Comparison of ENCODE assay signal across 1 cellular context in genomic region chr1:3337798-3338724, GRCh38.
TF ChIP-seq lines count a peak whose summit lies in the region.

No MANE protein-coding gene starts in this region.

TF ChIP-seq in HepG2, 621 proteins besides CTCF, POLR2A, EP300 and RAD21 (continued from another document and continues in another):
- TF ChIP-seq ZNF251 (CRISPR knock-in tag; IDR thresholded peaks at IDR 0.05): no peak
- TF ChIP-seq TARDBP (CRISPR knock-in tag; IDR thresholded peaks at IDR 0.05): 0 out of 2 replicates have a peak, but pooled peaks have one; percentile 35
- TF ChIP-seq RFX3 (CRISPR knock-in tag; IDR thresholded peaks at IDR 0.05): no peak
- TF ChIP-seq EZH2 (conservative IDR thresholded peaks at IDR 0.05; ENCODE audit: low read depth, low read length): no peak
- no peak for TF ChIP-seq ZNF260 (CRISPR knock-in tag; IDR thresholded peaks at IDR 0.05; ENCODE audit: borderline replicate concordance, low read depth)
- no peak for TF ChIP-seq BRF2 (CRISPR knock-in tag; IDR thresholded peaks at IDR 0.05)
- no peak for TF ChIP-seq NFKB2 (CRISPR knock-in tag; IDR thresholded peaks at IDR 0.05; ENCODE audit: borderline replicate concordance)
- TF ChIP-seq ZNF230 (CRISPR knock-in tag; IDR thresholded peaks at IDR 0.05): peak; percentile 47; the same call in 1 of the 2 replicates
- TF ChIP-seq DNMT1 (CRISPR knock-in tag; IDR thresholded peaks at IDR 0.05): no peak
- TF ChIP-seq ZNF362 (CRISPR knock-in tag; IDR thresholded peaks at IDR 0.05; ENCODE audit: borderline replicate concordance): no peak
- TF ChIP-seq ZNF510 (CRISPR knock-in tag; IDR thresholded peaks at IDR 0.05; ENCODE audit: low read depth): no peak
- TF ChIP-seq ZNF784 (CRISPR knock-in tag; IDR thresholded peaks at IDR 0.05; ENCODE audit: borderline replicate concordance): peak; percentile 62; the same call in 1 of the 2 replicates
- TF ChIP-seq TAF15 (IDR thresholded peaks at IDR 0.05; ENCODE audit: low read depth, low read length, poor library complexity, severe bottlenecking): no peak
- no peak for TF ChIP-seq CAMTA2 (CRISPR knock-in tag; IDR thresholded peaks at IDR 0.05; ENCODE audit: borderline replicate concordance)
- no peak for TF ChIP-seq EEA1 (CRISPR knock-in tag; IDR thresholded peaks at IDR 0.05; ENCODE audit: borderline replicate concordance)
- TF ChIP-seq XRCC5 (optimal IDR thresholded peaks at IDR 0.05; ENCODE audit: low read length): no peak
- TF ChIP-seq ZNF180 (CRISPR knock-in tag; IDR thresholded peaks at IDR 0.05; ENCODE audit: borderline replicate concordance, low read depth): no peak
- TF ChIP-seq THAP8 (CRISPR knock-in tag; IDR thresholded peaks at IDR 0.05; ENCODE audit: borderline replicate concordance): no peak
- TF ChIP-seq ZNF18 (CRISPR knock-in tag; IDR thresholded peaks at IDR 0.05; ENCODE audit: insufficient replicate concordance): peak; percentile 52
- no peak for TF ChIP-seq PBX2 (CRISPR knock-in tag; IDR thresholded peaks at IDR 0.05)
- 0 out of 2 replicates have a peak, but pooled peaks have one; percentile 54 for TF ChIP-seq ZSCAN22 (CRISPR knock-in tag; IDR thresholded peaks at IDR 0.05)
- TF ChIP-seq ZNF609 (CRISPR knock-in tag; IDR thresholded peaks at IDR 0.05; ENCODE audit: borderline replicate concordance): peak; percentile 37; the same call in 1 of the 2 replicates
- TF ChIP-seq WIZ (CRISPR knock-in tag; IDR thresholded peaks at IDR 0.05): no peak
- TF ChIP-seq PPARG (CRISPR knock-in tag; conservative IDR thresholded peaks at IDR 0.05): no peak
- TF ChIP-seq TBX3 (IDR thresholded peaks at IDR 0.05; ENCODE audit: borderline replicate concordance): no peak
- TF ChIP-seq KDM5B (CRISPR knock-in tag; IDR thresholded peaks at IDR 0.05; ENCODE audit: borderline replicate concordance): peak; percentile 49; the same call in 1 of the 2 replicates
- TF ChIP-seq ZNF512B (CRISPR knock-in tag; IDR thresholded peaks at IDR 0.05; ENCODE audit: borderline replicate concordance): no peak
- TF ChIP-seq ZNF20 (CRISPR knock-in tag; IDR thresholded peaks at IDR 0.05): no peak
- no peak for TF ChIP-seq MBNL3 (CRISPR knock-in tag; conservative IDR thresholded peaks at IDR 0.05)
- TF ChIP-seq GATA4 (IDR thresholded peaks at IDR 0.05; ENCODE audit: borderline replicate concordance, low read depth): no peak
- TF ChIP-seq TMF1 (CRISPR knock-in tag; IDR thresholded peaks at IDR 0.05; ENCODE audit: low read depth): peak; percentile 57; the same call in 1 of the 2 replicates
- TF ChIP-seq ZKSCAN1 (IDR thresholded peaks at IDR 0.05; ENCODE audit: low read length): no peak
- TF ChIP-seq YY1 (IDR thresholded peaks at IDR 0.05; ENCODE audit: insufficient read depth, insufficient replicate concordance, low read depth, low read length): no peak
- TF ChIP-seq GZF1 (CRISPR knock-in tag; IDR thresholded peaks at IDR 0.05): no peak
- TF ChIP-seq DBP (CRISPR knock-in tag; IDR thresholded peaks at IDR 0.05; ENCODE audit: not compliant biosample characterization): no peak
- TF ChIP-seq TEAD3 (CRISPR knock-in tag; optimal IDR thresholded peaks at IDR 0.05; ENCODE audit: borderline replicate concordance): no peak
- no peak for TF ChIP-seq ZSCAN21 (CRISPR knock-in tag; IDR thresholded peaks at IDR 0.05; ENCODE audit: borderline replicate concordance)
- TF ChIP-seq NFIC (IDR thresholded peaks at IDR 0.05; ENCODE audit: low read length): no peak
- no peak for TF ChIP-seq MXD1 (CRISPR knock-in tag; IDR thresholded peaks at IDR 0.05)
- no peak for TF ChIP-seq ZNF644 (CRISPR knock-in tag; IDR thresholded peaks at IDR 0.05; ENCODE audit: low read depth)
- TF ChIP-seq ZBTB10 (CRISPR knock-in tag; IDR thresholded peaks at IDR 0.05; ENCODE audit: borderline replicate concordance): no peak
- TF ChIP-seq ARID2 (CRISPR knock-in tag; IDR thresholded peaks at IDR 0.05; ENCODE audit: borderline replicate concordance): peak; percentile 65; the same call in 1 of the 2 replicates
- TF ChIP-seq ZNF563 (CRISPR knock-in tag; IDR thresholded peaks at IDR 0.05): no peak
- no peak for TF ChIP-seq NFIB (CRISPR knock-in tag; IDR thresholded peaks at IDR 0.05; ENCODE audit: borderline replicate concordance)
